Comparison of ENCODE assay signal across 8 cellular contexts in genomic region chr1:26597629-26598039, GRCh38.
DNase-seq lines count a peak whose midpoint lies in the region; ATAC-seq, FAIRE-seq and TF ChIP-seq lines count a peak whose summit lies in the region.

No MANE protein-coding gene starts in this region.

- TF ChIP-seq EP300 in tibial nerve (IDR thresholded peaks at IDR 0.05), result no peak

- H3K27ac Mint-ChIP-seq in astrocyte (ENCODE audit: unreplicated experiment), result no peak overlapping the region

- TF ChIP-seq POLR2A in tibial nerve (IDR thresholded peaks at IDR 0.05), result no peak

- H3K36me3 Mint-ChIP-seq in astrocyte (ENCODE audit: low read depth, unreplicated experiment), result no peaks in the 10 kb centered on the region

- no peaks in the 10 kb centered on the region for H3K27me3 Mint-ChIP-seq in astrocyte (ENCODE audit: low read depth, unreplicated experiment)

- H4K20me1 ChIP-seq in astrocyte (ENCODE audit: insufficient read depth, low read length), result no peaks in the 10 kb centered on the region

- no peak for ATAC-seq in HG03097 (IDR thresholded peaks at IDR 0.05; ENCODE audit: low FRiP score, unreplicated experiment)

- 4% methylated on average over 2 of the region's 2 CpGs for WGBS in tibial nerve, 2 donors

- no peak overlapping the region for H3K27ac ChIP-seq in astrocyte (ENCODE audit: low read depth, low read length)
- H3K27ac ChIP-seq in tibial nerve, result no peak overlapping the region

- H3K4me1 ChIP-seq in astrocyte (ENCODE audit: insufficient read depth, low read length), result no peaks in the 10 kb centered on the region
- peaks cover 0 to 5% (median 0%) of the 10 kb centered on the region in 4 donors for H3K4me1 ChIP-seq in tibial nerve

- H3K27me3 ChIP-seq in astrocyte (ENCODE audit: insufficient read depth, low read length) (peaks cover 5% of the 10 kb centered on the region), tibial nerve (no peaks in the 10 kb centered on the region)

- H3K4me3 ChIP-seq in AG09309 (ENCODE audit: control insufficient read depth, low read depth, low read length) (no peak overlapping the region), GM12875 (ENCODE audit: low read depth, low read length) (no peak overlapping the region), astrocyte (ENCODE audit: insufficient read depth, low read depth, low read length) (no peak overlapping the region), tibial nerve (no peak overlapping the region)

- H2AFZ ChIP-seq in astrocyte (ENCODE audit: low read depth, low read length), result no peak overlapping the region

- H3K79me2 ChIP-seq in astrocyte (ENCODE audit: insufficient read depth, low read length), result no peaks in the 10 kb centered on the region

- H3K9me3 ChIP-seq in astrocyte (ENCODE audit: insufficient read depth, low read depth, low read length) (no peaks in the 10 kb centered on the region), tibial nerve (no peaks in the 10 kb centered on the region)

- H3K36me3 ChIP-seq in astrocyte (ENCODE audit: insufficient read depth, low read length), result no peaks in the 10 kb centered on the region
- H3K36me3 ChIP-seq in tibial nerve, result no peaks in the 10 kb centered on the region

- H3K4me1 Mint-ChIP-seq in astrocyte (ENCODE audit: low read depth, unreplicated experiment), result peaks cover 4% of the 10 kb centered on the region

- no peaks in the 10 kb centered on the region for H3K9me3 Mint-ChIP-seq in astrocyte (ENCODE audit: unreplicated experiment)

- TF ChIP-seq CTCF in AG09309 (IDR thresholded peaks at IDR 0.05; ENCODE audit: control insufficient read depth, insufficient read depth, low read depth, low read length, missing control alignments), result peak; percentile 52
- peak; percentile 48 for TF ChIP-seq CTCF in GM12875 (IDR thresholded peaks at IDR 0.05; ENCODE audit: borderline replicate concordance, insufficient read depth, low read depth, low read length)
- TF ChIP-seq CTCF in astrocyte (IDR thresholded peaks at IDR 0.05; ENCODE audit: insufficient read depth, low read depth, low read length), result peak; percentile 67
- TF ChIP-seq CTCF in tibial nerve (IDR thresholded peaks at IDR 0.05), result peak; percentile 59 to 82 (median 79)

- FAIRE-seq in astrocyte (lab: Jason Lieb, UNC) (peak; percentile 78), islet of Langerhans (lab: Jason Lieb, UNC) (peak; percentile 94)

- DNase-seq in AG09309 (ENCODE audit: low read depth) (no peak), NCI-H345 (lab: John Stamatoyannopoulos, UW) (peak; percentile 58), astrocyte (ENCODE audit: low read depth) (peak; percentile 39), tibial nerve (ENCODE audit: low spot score in 2 of 2) (no peak)
- no peak for DNase-seq in activated naive CD4-positive, alpha-beta T cell treated with anti-CD3 and anti-CD28 coated beads, Interleukin-2, amount 50 U/mL, for 16 hours

- H3K4me2 ChIP-seq in astrocyte (ENCODE audit: low read length), result no peak overlapping the region

- H3K4me3 Mint-ChIP-seq in astrocyte (ENCODE audit: unreplicated experiment), result no peak overlapping the region

- no peak overlapping the region for H3K9ac ChIP-seq in astrocyte (ENCODE audit: low read length)

Comparison
In these comparisons a context has a peak if more than half of its experiments do, and no peak if none do; other contexts are left out.
1. DNase-seq: peak in NCI-H345 (single experiment) and astrocyte (single experiment); none in AG09309 (single experiment), tibial nerve (0 of 2) and activated naive CD4-positive, alpha-beta T cell treated with anti-CD3 and anti-CD28 coated beads, Interleukin-2, amount 50 U/mL, for 16 hours (single experiment).
2. Peak in every context shown above with its lines, with median percentiles within 50 percentile points of each other: CTCF ChIP-seq.